Comparison of ENCODE assay signal across 18 cellular contexts in genomic region chr4:152118819-152119553, GRCh38.
DNase-seq lines count a peak whose midpoint lies in the region; ATAC-seq and TF ChIP-seq lines count a peak whose summit lies in the region.
"Had no signal": no experiment of that assay in that cellular context is flagged by ENCODE, and none has a peak within 500 bp of the region (broad histone marks: within the 10 kb centered on the region; RNA-seq: fewer than 3 reads in every experiment).

No MANE protein-coding gene starts in this region.

- H3K27me3 ChIP-seq in DND-41 (ENCODE audit: insufficient read depth, low read length, poor library complexity) = no peaks in the 10 kb centered on the region
- no peaks in the 10 kb centered on the region for H3K27me3 ChIP-seq in psoas muscle (ENCODE audit: insufficient read depth in 3 of 3, low read length in 2 of 3)
- H3K27me3 ChIP-seq: Peyer's patch had no signal

- H3K4me3 ChIP-seq in DND-41 (ENCODE audit: low read depth in 1 of 2, low read length in 2 of 2) = no peak overlapping the region
- H3K4me3 ChIP-seq in psoas muscle = no peak overlapping the region
- H3K4me3 ChIP-seq: GM12878, Peyer's patch had no signal

- H3K36me3 ChIP-seq in DND-41 (ENCODE audit: insufficient read depth, low read length) = no peaks in the 10 kb centered on the region
- no peaks in the 10 kb centered on the region for H3K36me3 ChIP-seq in psoas muscle (ENCODE audit: insufficient read depth in 1 of 2, low read depth in 1 of 2)
- H3K36me3 ChIP-seq: Peyer's patch had no signal

- H3K27ac Mint-ChIP-seq in activated T-helper 1 cell treated with anti-CD3 and anti-CD28 coated beads, Interleukin-12 subunit alpha, Interleukin-12 subunit beta, Interleukin-2, Interleukin-4 antibody, amounts not matched to agents 30 ng/mL and 10 ng/mL and 1 ng/mL, durations not matched to agents 14 hours and 24 hours and 36 hours = no peak overlapping the region
- H3K27ac Mint-ChIP-seq: T-helper 1 cell treated with Interleukin-12 subunit alpha and Interleukin-12 subunit beta and Interleukin-4 antibody, amounts not matched to agents 30 μg/mL and 1 μg/mL, for 36 hours had no signal

- H2AFZ ChIP-seq in DND-41 (ENCODE audit: low read depth, low read length) = peak overlapping the region; percentile 31; the same call in 1 of the 2 replicates

- peaks cover 23% of the 10 kb centered on the region for H3K9me3 Mint-ChIP-seq in activated T-helper 1 cell treated with anti-CD3 and anti-CD28 coated beads, Interleukin-12 subunit alpha, Interleukin-12 subunit beta, Interleukin-2, Interleukin-4 antibody, amounts not matched to agents 30 ng/mL and 10 ng/mL and 1 ng/mL, durations not matched to agents 14 hours and 24 hours and 36 hours

- H3K27ac ChIP-seq in DND-41 (ENCODE audit: low read length) (peak overlapping the region; percentile 29), psoas muscle (peak overlapping the region; percentile 68)
- H3K27ac ChIP-seq: Peyer's patch had no signal

- DNase-seq in DND-41 (no peak), NCI-H2227 treated with DMSO at 0.1 percent for 48 hours (lab: John Stamatoyannopoulos, UW) (peak; percentile 48), ecto neural progenitor cell (ENCODE audit: low spot score) (peak; percentile 58), psoas muscle (no peak), NCI-H1930 (lab: John Stamatoyannopoulos, UW) (no peak), NCI-H526 (lab: John Stamatoyannopoulos, UW) (no peak)
- DNase-seq in activated T-helper 1 cell treated with anti-CD3 and anti-CD28 coated beads, Interleukin-12 subunit alpha, Interleukin-12 subunit beta, Interleukin-2, Interleukin-4 antibody, amounts not matched to agents 30 ng/mL and 10 ng/mL and 1 ng/mL, durations not matched to agents 14 hours and 24 hours and 36 hours (ENCODE audit: low spot score) = no peak
- DNase-seq: DMS53, Kasumi-1, NCI-H2029, NCI-H2171 treated with DMSO at 0.1 percent for 48 hours, NCI-H774, Peyer's patch, Right ventricle myocardium superior had no signal

- intact Hi-C loops in psoas muscle (cut with DNase I) = loop anchor here in 1 of 2 donors (10.0 kb wide), 1 partner anchor 126 kb away; no protein-coding TSS in a partner anchor
- intact Hi-C loops in activated T-helper 1 cell treated with anti-CD3 and anti-CD28 coated beads, Interleukin-12 subunit alpha, Interleukin-12 subunit beta, Interleukin-2, Interleukin-4 antibody, amounts not matched to agents 30 ng/mL and 10 ng/mL and 1 ng/mL, durations not matched to agents 14 hours and 24 hours and 36 hours (cut with micrococcal nuclease) = no loop called here

- no peaks in the 10 kb centered on the region for H3K79me2 ChIP-seq in DND-41 (ENCODE audit: insufficient read depth, low read length)

- 42 to 46% (median 45%) methylated on average over 12 of the region's 12 CpGs for WGBS in psoas muscle, 3 donors

- H3K4me2 ChIP-seq in DND-41 (ENCODE audit: insufficient read depth, low read length) = no peak overlapping the region

- peaks cover 39% of the 10 kb centered on the region for H3K4me1 Mint-ChIP-seq in activated T-helper 1 cell treated with anti-CD3 and anti-CD28 coated beads, Interleukin-12 subunit alpha, Interleukin-12 subunit beta, Interleukin-2, Interleukin-4 antibody, amounts not matched to agents 30 ng/mL and 10 ng/mL and 1 ng/mL, durations not matched to agents 14 hours and 24 hours and 36 hours (ENCODE audit: low read depth)

- H3K9ac ChIP-seq in DND-41 (ENCODE audit: low read depth, low read length) = no peak overlapping the region

- ATAC-seq in DND-41 (ENCODE audit: insufficient read depth, low read depth) = peak; percentile 51
- ATAC-seq in psoas muscle = peak in 3 of 4 donors; percentile 34 to 43 (median 38)
- no peak for ATAC-seq in HG02938 (IDR thresholded peaks at IDR 0.05; ENCODE audit: unreplicated experiment)
- ATAC-seq: GM12878, SK-N-SH treated with all-trans-retinoic acid at 6 μM for 48 hours had no signal

- no peak for TF ChIP-seq CTCF in DND-41 (IDR thresholded peaks at IDR 0.05; ENCODE audit: borderline replicate concordance, extremely low read depth, low read length, poor library complexity, severe bottlenecking)
- TF ChIP-seq CTCF in psoas muscle (IDR thresholded peaks at IDR 0.05) = no peak

- H3K9me3 ChIP-seq in DND-41 (ENCODE audit: insufficient read depth, low read length, severe bottlenecking) = peaks cover 13% of the 10 kb centered on the region
- H3K9me3 ChIP-seq in psoas muscle = peaks cover 17% of the 10 kb centered on the region
- H3K9me3 ChIP-seq: Peyer's patch had no signal

- no peaks in the 10 kb centered on the region for H4K20me1 ChIP-seq in DND-41 (ENCODE audit: insufficient read depth, low read length)

- H3K4me1 ChIP-seq in DND-41 (ENCODE audit: insufficient read depth, low read length) (peaks cover 33% of the 10 kb centered on the region), psoas muscle (peaks cover 24% of the 10 kb centered on the region)
- H3K4me1 ChIP-seq: Peyer's patch had no signal

- H3K36me3 Mint-ChIP-seq in activated T-helper 1 cell treated with anti-CD3 and anti-CD28 coated beads, Interleukin-12 subunit alpha, Interleukin-12 subunit beta, Interleukin-2, Interleukin-4 antibody, amounts not matched to agents 30 ng/mL and 10 ng/mL and 1 ng/mL, durations not matched to agents 14 hours and 24 hours and 36 hours (ENCODE audit: low read depth) = peaks cover 18% of the 10 kb centered on the region

- no peak overlapping the region for H3K4me3 Mint-ChIP-seq in activated T-helper 1 cell treated with anti-CD3 and anti-CD28 coated beads, Interleukin-12 subunit alpha, Interleukin-12 subunit beta, Interleukin-2, Interleukin-4 antibody, amounts not matched to agents 30 ng/mL and 10 ng/mL and 1 ng/mL, durations not matched to agents 14 hours and 24 hours and 36 hours
- H3K4me3 Mint-ChIP-seq: T-helper 1 cell treated with Interleukin-12 subunit alpha and Interleukin-12 subunit beta and Interleukin-4 antibody, amounts not matched to agents 30 μg/mL and 1 μg/mL, for 36 hours had no signal

- H3K27me3 Mint-ChIP-seq in activated T-helper 1 cell treated with anti-CD3 and anti-CD28 coated beads, Interleukin-12 subunit alpha, Interleukin-12 subunit beta, Interleukin-2, Interleukin-4 antibody, amounts not matched to agents 30 ng/mL and 10 ng/mL and 1 ng/mL, durations not matched to agents 14 hours and 24 hours and 36 hours (ENCODE audit: insufficient read depth) = peaks cover 2% of the 10 kb centered on the region

Comparison
In these comparisons a context has a peak if more than half of its experiments do, and no peak if none do; other contexts are left out.
1. DNase-seq: peak in NCI-H2227 treated with DMSO at 0.1 percent for 48 hours (single experiment) and ecto neural progenitor cell (single experiment); none in DND-41 (single experiment), psoas muscle (0 of 2), activated T-helper 1 cell treated with anti-CD3 and anti-CD28 coated beads, Interleukin-12 subunit alpha, Interleukin-12 subunit beta, Interleukin-2, Interleukin-4 antibody, amounts not matched to agents 30 ng/mL and 10 ng/mL and 1 ng/mL, durations not matched to agents 14 hours and 24 hours and 36 hours (single experiment), NCI-H1930 (0 of 2) and NCI-H526 (0 of 2).